In genomic region chr22:44724416-44724815, GRCh38 we compare ENCODE assay signal across 27 cellular contexts. TPM values are rescaled to one million over a fixed set of nuclear protein-coding genes. Genes with fewer than 3 reads are reported as not detected.
"Had no signal": no experiment of that assay in that cellular context is flagged by ENCODE, and none has a peak within 500 bp of the region (broad histone marks: within the 10 kb centered on the region; RNA-seq: fewer than 3 reads in every experiment).

No MANE protein-coding gene starts in this region.

- H3K27ac Mint-ChIP-seq: activated naive CD4-positive, alpha-beta T cell treated with anti-CD3 and anti-CD28 coated beads for 36 hours; T-helper 2 cell treated with Interferon-gamma antibody and Interleukin-4, amounts not matched to agents 5 μg/mL and 100 μg/mL, for 36 hours; WTC11 had no signal

- H3K27me3 ChIP-seq: adrenal gland, breast epithelium had no signal

- H3K9me3 ChIP-seq: adrenal gland, breast epithelium had no signal

- H3K36me3 ChIP-seq: breast epithelium had no signal

- H3K4me3 Mint-ChIP-seq: activated naive CD4-positive, alpha-beta T cell treated with anti-CD3 and anti-CD28 coated beads for 36 hours; activated naive CD8-positive, alpha-beta T cell; activated T-cell treated with anti-CD3 and anti-CD28 coated beads, Interleukin-2, amount 50 U/mL, for 4 hours; T-helper 2 cell treated with Interferon-gamma antibody and Interleukin-4, amounts not matched to agents 5 μg/mL and 100 μg/mL, for 36 hours; WTC11 had no signal

- H3K27ac ChIP-seq: adrenal gland, breast epithelium, SK-N-MC had no signal

- H3K4me3 ChIP-seq: adrenal gland, breast epithelium, SK-N-MC had no signal

- H3K9me3 Mint-ChIP-seq: activated naive CD4-positive, alpha-beta T cell treated with anti-CD3 and anti-CD28 coated beads for 36 hours; activated T-cell treated with anti-CD3 and anti-CD28 coated beads, Interleukin-2, amount 50 U/mL, for 4 hours; T-helper 2 cell treated with Interferon-gamma antibody and Interleukin-4, amounts not matched to agents 5 μg/mL and 100 μg/mL, for 36 hours; WTC11 had no signal

- DNase-seq: activated CD4-positive, alpha-beta T cell treated with anti-CD3 and anti-CD28 coated beads for 48 hours; activated CD4-positive, alpha-beta T cell treated with anti-CD3 and anti-CD28 coated beads, Interleukin-2, amount 50 U/mL, for 4 hours; activated CD4-positive, CD25-positive, alpha-beta regulatory T cell treated with anti-CD3 and anti-CD28 coated beads, Interleukin-2, amount 50 U/mL, for 72 hours; activated CD8-positive, alpha-beta memory T cell treated with anti-CD3 and anti-CD28 coated beads for 24 hours; activated gamma-delta T cell; activated naive CD4-positive, alpha-beta T cell treated with anti-CD3 and anti-CD28 coated beads for 36 hours; activated T-cell treated with anti-CD3 and anti-CD28 coated beads, Interleukin-2, amount 50 U/mL, for 4 hours; adrenal gland; anterior cingulate cortex; central memory CD4-positive, alpha-beta T cell; KG1; NCI-H1092; NCI-H1417 treated with DMSO at 0.1 percent for 48 hours; NCI-H1694; NCI-H2029 treated with DMSO at 0.1 percent for 48 hours; NCI-H69; NK-92 treated with Interleukin-12 subunit alpha and Interleukin-12 subunit beta, amount 100 ng/mL, for 24 hours; T-helper 1 cell had no signal

- ATAC-seq: activated T-cell treated with anti-CD3 and anti-CD28 coated beads, Interleukin-2, amount 50 U/mL, for 4 hours; Panc1; Right ventricle myocardium inferior; WTC11 had no signal

- H3K36me3 Mint-ChIP-seq: activated naive CD8-positive, alpha-beta T cell; WTC11 had no signal

- H3K27me3 Mint-ChIP-seq: activated naive CD8-positive, alpha-beta T cell had no signal

RNA-seq across cellular contexts. Expression of gene PRR5, which starts 22.4 kb away (rescaled TPM):
- total RNA-seq: M059J had no signal

RNA-seq across cellular contexts. Expression of gene ARHGAP8, which starts 28.0 kb away (rescaled TPM):
- total RNA-seq: LHCN-M2, M059J had no signal
